8 cellular contexts compared by ENCODE assay signal in the genomic region with DNA sequence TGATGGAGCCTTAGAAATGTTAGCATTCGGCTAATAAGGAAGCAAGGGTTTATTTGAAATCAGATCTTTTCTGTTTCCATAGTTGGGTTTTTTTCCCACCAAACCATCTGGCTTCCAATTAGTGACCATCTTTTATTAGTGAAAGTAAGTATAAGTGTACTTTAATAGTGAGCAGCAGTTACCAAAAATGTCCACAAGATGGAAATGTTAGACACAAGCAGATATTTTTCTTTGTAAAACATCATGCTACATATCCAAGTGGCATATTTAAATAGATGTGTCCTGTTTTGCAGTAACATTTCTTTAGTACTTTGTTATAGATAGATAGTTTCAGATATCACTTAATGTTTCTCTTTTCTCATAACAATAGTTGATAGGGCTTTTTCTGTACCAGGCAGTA. TPM values are rescaled to one million over a fixed set of nuclear protein-coding genes. Genes with fewer than 3 reads are reported as not detected.
DNase-seq lines count a peak whose midpoint lies in the region; ATAC-seq, FAIRE-seq and TF ChIP-seq lines count a peak whose summit lies in the region.

No MANE protein-coding gene starts in this region.

- intact Hi-C loops in IMR-90 (cut with micrococcal nuclease) = loop anchor here (1.0 to 5.0 kb wide), 4 partner anchors 82 to 199 kb away; a partner anchor contains a TSS
- intact Hi-C loops in kidney (cut with DNase I) = no loop called here

- H3K79me1 ChIP-seq in IMR-90 (ENCODE audit: low read depth in 1 of 2, low read length in 2 of 2) = peaks cover 4 to 5% of the 10 kb centered on the region in 2 experiments; a peak in 1 of 4 replicates

- ATAC-seq in IMR-90 (ENCODE audit: low read depth) (peak; percentile 81), HG02981 (IDR thresholded peaks at IDR 0.05; ENCODE audit: unreplicated experiment) (no peak), GM19463 (IDR thresholded peaks at IDR 0.05; ENCODE audit: unreplicated experiment) (no peak)

- peak; percentile 42 for DNase-seq in DMS114 treated with DMSO at 0.1 percent for 48 hours (lab: John Stamatoyannopoulos, UW; ENCODE audit: unreplicated experiment)
- peak; percentile 81 for DNase-seq in IMR-90
- no peak for DNase-seq in kidney
- no peak for DNase-seq in iPS-NIHi11 (ENCODE audit: low spot score)
- DNase-seq in retina = no peak

- no peaks in the 10 kb centered on the region for H3K27me3 ChIP-seq in IMR-90 (ENCODE audit: control insufficient read depth, insufficient read depth, low read length)

- H3K4me1 ChIP-seq in IMR-90 (ENCODE audit: control insufficient read depth, insufficient read depth, low read length) (no peaks in the 10 kb centered on the region; the same call in 1 of the 2 replicates), kidney (ENCODE audit: control insufficient read depth in 1 of 2, insufficient read depth in 1 of 2, low read depth in 1 of 2, low read length in 2 of 2) (no peaks in the 10 kb centered on the region)

- H2AK5ac ChIP-seq in IMR-90 (ENCODE audit: low read depth, low read length) = no peak overlapping the region

- H4K20me1 ChIP-seq in IMR-90 (ENCODE audit: insufficient read depth, low read length) = no peaks in the 10 kb centered on the region

- no peaks in the 10 kb centered on the region for H3K9me3 ChIP-seq in IMR-90 (ENCODE audit: control insufficient read depth, insufficient read depth, low read length)
- no peaks in the 10 kb centered on the region for H3K9me3 ChIP-seq in kidney (ENCODE audit: control insufficient read depth in 1 of 2, low read length in 2 of 2)

- POLR2A ChIA-PET in IMR-90 (lab: Charles Lee; ENCODE audit: unreplicated experiment) = no interaction called here

- no peak for TF ChIP-seq POLR2A in IMR-90 (IDR thresholded peaks at IDR 0.05; ENCODE audit: low read depth, low read length)

- CTCF ChIA-PET in IMR-90 (lab: Yijun Ruan, JAX) = interaction anchor here (0.6 to 0.8 kb wide), 4 partner anchors 82 to 491 kb away, joined by 3 read pairs; a partner anchor contains a TSS

- no peak overlapping the region for H4K5ac ChIP-seq in IMR-90 (ENCODE audit: low read depth, low read length)

- no peak overlapping the region for H2BK20ac ChIP-seq in IMR-90 (ENCODE audit: low read depth, low read length)

- dilution Hi-C loops in IMR-90 (cut with HindIII; ENCODE audit: low sequenced_read_pairs, unreplicated experiment) = no loop called here

- no peak overlapping the region for H2BK120ac ChIP-seq in IMR-90 (ENCODE audit: low read depth, low read length)

- BruUV-seq in IMR-90 (replicated peaks; lab: Mats Ljungman, UMichigan) = no TSS peak

- H2BK5ac ChIP-seq in IMR-90 (ENCODE audit: low read depth, low read length, poor library complexity, severe bottlenecking) = peak overlapping the region; percentile 36

- no peak overlapping the region for H3K4ac ChIP-seq in IMR-90 (ENCODE audit: low read depth, low read length)

- TF ChIP-seq CTCF in IMR-90 (conservative IDR thresholded peaks at IDR 0.05; ENCODE audit: low read depth, low read length) (peak; percentile 88), WI38 (IDR thresholded peaks at IDR 0.05; ENCODE audit: low read depth, low read length) (peak; percentile 29; the same call in 1 of the 2 replicates), kidney (IDR thresholded peaks at IDR 0.05; ENCODE audit: borderline replicate concordance, extremely low read depth, insufficient read depth) (peak; percentile 59)

- no peak overlapping the region for H3K14ac ChIP-seq in IMR-90 (replicated peaks; ENCODE audit: low read depth, low read length)

- H3K9me1 ChIP-seq in IMR-90 (ENCODE audit: insufficient read depth, low read length) = 0 out of 2 replicates have a peak, but pooled peaks cover 3% of the 10 kb centered on the region

- no peak overlapping the region for H4K8ac ChIP-seq in IMR-90 (ENCODE audit: low read depth in 2 of 2, low read length in 2 of 2)

- no peak overlapping the region for H3K23ac ChIP-seq in IMR-90 (ENCODE audit: low read depth, low read length)

- no peak overlapping the region for H3K27ac ChIP-seq in IMR-90 (ENCODE audit: insufficient read depth, low read length)
- no peak overlapping the region for H3K27ac ChIP-seq in kidney (ENCODE audit: low read depth in 2 of 2, low read length in 2 of 2)

- no peak overlapping the region for H4K91ac ChIP-seq in IMR-90 (ENCODE audit: insufficient read depth, low read depth, low read length)

- no peak overlapping the region for H3K56ac ChIP-seq in IMR-90 (ENCODE audit: extremely low read depth, insufficient read depth, low read length)

- H3K36me3 ChIP-seq in IMR-90 (ENCODE audit: control insufficient read depth, insufficient read depth, low read length) (no peaks in the 10 kb centered on the region), kidney (ENCODE audit: control insufficient read depth in 1 of 2, insufficient read depth in 2 of 2, low read length in 2 of 2) (peaks cover 4 to 5% of the 10 kb centered on the region in 2 donors)

- peak; percentile 84 for TF ChIP-seq RAD21 in IMR-90 (IDR thresholded peaks at IDR 0.05; ENCODE audit: low read length)

- H2BK15ac ChIP-seq in IMR-90 (ENCODE audit: low read depth, low read length) = no peak overlapping the region

- no peak overlapping the region for H2AFZ ChIP-seq in IMR-90 (replicated peaks; ENCODE audit: low read length, poor library complexity)

- H2AK9ac ChIP-seq in IMR-90 (replicated peaks; ENCODE audit: low read depth, low read length, poor library complexity) = no peak overlapping the region

- in situ Hi-C loops in IMR-90 (cut with MboI; ENCODE audit: low sequenced_read_pairs) = loop anchor here (5.0 kb wide), 1 partner anchor 184 kb away; no protein-coding TSS in a partner anchor

- no peak overlapping the region for H3K18ac ChIP-seq in IMR-90 (ENCODE audit: low read depth, low read length)

- no CpG with 5 or more reads among the region's 1 CpG for WGBS in IMR-90 (ENCODE audit: extremely low coverage in 2 of 2, insufficient read length in 1 of 2), 2 experiments

- no peak overlapping the region for H3K9ac ChIP-seq in IMR-90 (ENCODE audit: low read depth, low read length)
- H3K9ac ChIP-seq in kidney (ENCODE audit: low read length in 2 of 2) = no peak overlapping the region

- FAIRE-seq in kidney (lab: Jason Lieb, UNC) = peak; percentile 61

- H3K4me2 ChIP-seq in IMR-90 (ENCODE audit: low read depth, low read length) = no peak overlapping the region

- H3K4me3 ChIP-seq in IMR-90 (ENCODE audit: insufficient read depth, low read depth, low read length) (no peak overlapping the region), WI38 (ENCODE audit: low read depth, low read length) (no peak overlapping the region), kidney (ENCODE audit: low read length in 2 of 2) (no peak overlapping the region)

TF ChIP-seq in IMR-90, 13 proteins besides CTCF, POLR2A, EP300 and RAD21:
- peak; percentile 86 for TF ChIP-seq SMC3 (IDR thresholded peaks at IDR 0.05; ENCODE audit: low read depth, low read length)
- no peak for TF ChIP-seq MAFK (IDR thresholded peaks at IDR 0.05; ENCODE audit: low read depth, low read length)
- no peak for TF ChIP-seq RCOR1 (IDR thresholded peaks at IDR 0.05; ENCODE audit: insufficient replicate concordance, low read length)
TF ChIP-seq in IMR-90: peak in this region for 1.

RNA-seq across cellular contexts. Expression of a gene that starts 28.8 kb away (rescaled TPM):
- total RNA-seq in IMR-90 (2012; rRNA removed) (15.1 and 17.8 TPM in 2 replicates), kidney (14.5 TPM)
- polyA plus RNA-seq in IMR-90 (2012; rRNA removed) (6.9 and 10.0 TPM in 2 replicates), kidney (ENCODE audit: insufficient read depth, low read depth, low replicate concordance) (15.6 TPM)
- polyA plus RNA-seq in IMR-90 (2012; cell fraction: cytosol; rRNA removed) = 23.0 and 30.8 TPM in 2 replicates
- polyA plus RNA-seq in IMR-90 (2012; cell fraction: nucleus; rRNA removed; ENCODE audit: low replicate concordance) = 7.0 and 14.9 TPM in 2 replicates

RNA-seq across cellular contexts. Expression of a gene that starts 40.2 kb away (rescaled TPM):
- total RNA-seq in IMR-90 (2012; rRNA removed) (not detected in 2 replicates), kidney (70.9 TPM)
- polyA plus RNA-seq in IMR-90 (2012; rRNA removed) (not detected in 2 replicates), kidney (ENCODE audit: insufficient read depth, low read depth, low replicate concordance) (7.1 TPM)
- polyA plus RNA-seq in IMR-90 (2012; cell fraction: cytosol; rRNA removed) = not detected in 2 replicates
- not detected in 2 replicates for polyA plus RNA-seq in IMR-90 (2012; cell fraction: nucleus; rRNA removed; ENCODE audit: low replicate concordance)

Comparison
In these comparisons a context has a peak if more than half of its experiments do, and no peak if none do; other contexts are left out.
1. DNase-seq: peak in DMS114 treated with DMSO at 0.1 percent for 48 hours (single experiment) and IMR-90 (single experiment); none in kidney (single experiment), iPS-NIHi11 (single experiment) and retina (single experiment).
2. CTCF ChIP-seq: peak in every context shown above with its lines; median percentile 88 in IMR-90; 59 in kidney; 29 in WI38.
3. RNA of a gene that starts 40.2 kb away (total RNA-seq): 70.9 TPM in kidney (single experiment); not detected in IMR-90; every median in the first group is over 10 times any median in the second.